In genomic region chr3:31968391-31968926, GRCh38 we compare ENCODE assay signal across 10 cellular contexts. TPM values are rescaled to one million over a fixed set of nuclear protein-coding genes. Genes with fewer than 3 reads are reported as not detected.
A peak's percentile ranks its signal among the peaks of the same experiment; 100 is the strongest.
DNase-seq lines count a peak whose midpoint lies in the region; ATAC-seq, FAIRE-seq and TF ChIP-seq lines count a peak whose summit lies in the region.
"Had no signal": no experiment of that assay in that cellular context is flagged by ENCODE, and none has a peak within 500 bp of the region (broad histone marks: within the 10 kb centered on the region; RNA-seq: fewer than 3 reads in every experiment).

No MANE protein-coding gene starts in this region.

- H3K4me1 ChIP-seq in HEK293 (ENCODE audit: control insufficient read depth, insufficient read depth, low read length) (peaks cover 2% of the 10 kb centered on the region; the same call in 1 of the 2 replicates), astrocyte (ENCODE audit: insufficient read depth, low read length) (peaks cover 33% of the 10 kb centered on the region), suprapubic skin (peaks cover 12% of the 10 kb centered on the region)

- DNase-seq in astrocyte (ENCODE audit: low read depth), result peak; percentile 81
- DNase-seq in kidney tubule cell (ENCODE audit: low spot score), result peak; percentile 82
- DNase-seq in suprapubic skin (ENCODE audit: low spot score in 2 of 2), result no peak
- DNase-seq in activated gamma-delta T cell treated with Interleukin-2 at 50 U/mL for 16 hours, result no peak
- no peak for DNase-seq in GM19239 (ENCODE audit: insufficient read length, low spot score)
- no peak for DNase-seq in retina
- DNase-seq: activated CD8-positive, alpha-beta T cell treated with anti-CD3 and anti-CD28 coated beads, Interleukin-2, amount 10 ng/mL, durations not matched to agents 7 days and 5 days had no signal

- H3K9ac ChIP-seq in astrocyte (ENCODE audit: low read length), result peak overlapping the region; percentile 74

- H3K27me3 ChIP-seq in astrocyte (ENCODE audit: insufficient read depth, low read length) (no peaks in the 10 kb centered on the region), suprapubic skin (no peaks in the 10 kb centered on the region)

- no peaks in the 10 kb centered on the region for H3K27me3 Mint-ChIP-seq in astrocyte (ENCODE audit: low read depth, unreplicated experiment)

- H3K9me3 ChIP-seq in HEK293 (ENCODE audit: control insufficient read depth, insufficient read depth, low read depth, low read length) (no peaks in the 10 kb centered on the region), astrocyte (ENCODE audit: insufficient read depth, low read depth, low read length) (no peaks in the 10 kb centered on the region), suprapubic skin (no peaks in the 10 kb centered on the region)

- peak overlapping the region; percentile 58 for H3K4me3 Mint-ChIP-seq in astrocyte (ENCODE audit: unreplicated experiment)
- H3K4me3 Mint-ChIP-seq: activated CD8-positive, alpha-beta T cell treated with anti-CD3 and anti-CD28 coated beads, Interleukin-2, amount 10 ng/mL, durations not matched to agents 7 days and 5 days had no signal

- no peak for TF ChIP-seq POLR2A in suprapubic skin (IDR thresholded peaks at IDR 0.05)

- no peaks in the 10 kb centered on the region for H4K20me1 ChIP-seq in astrocyte (ENCODE audit: insufficient read depth, low read length)

- no peak for ATAC-seq in HG02973 (IDR thresholded peaks at IDR 0.05; ENCODE audit: unreplicated experiment)
- ATAC-seq: activated CD8-positive, alpha-beta T cell treated with anti-CD3 and anti-CD28 coated beads, Interleukin-2, amount 10 ng/mL, durations not matched to agents 7 days and 5 days; GM12878 had no signal

- TF ChIP-seq EP300 in suprapubic skin (IDR thresholded peaks at IDR 0.05), result no peak

- H3K4me2 ChIP-seq in astrocyte (ENCODE audit: low read length), result peak overlapping the region; percentile 78

- H3K9me3 Mint-ChIP-seq in astrocyte (ENCODE audit: unreplicated experiment), result no peaks in the 10 kb centered on the region

- FAIRE-seq in astrocyte (lab: Jason Lieb, UNC) (peak; percentile 77), GM19239 (lab: Jason Lieb, UNC) (no peak)
- FAIRE-seq: GM12878 had no signal

- peak overlapping the region; percentile 96 for H3K27ac Mint-ChIP-seq in astrocyte (ENCODE audit: unreplicated experiment)
- H3K27ac Mint-ChIP-seq: activated CD8-positive, alpha-beta T cell treated with anti-CD3 and anti-CD28 coated beads, Interleukin-2, amount 10 ng/mL, durations not matched to agents 7 days and 5 days had no signal

- H3K27ac ChIP-seq in HEK293 (ENCODE audit: extremely low read depth, low read depth, low read length) (peak overlapping the region; percentile 47), astrocyte (ENCODE audit: low read depth, low read length) (peak overlapping the region; percentile 89), suprapubic skin (peak overlapping the region; percentile 77)

- 65% methylated on average over 2 of the region's 2 CpGs for WGBS in suprapubic skin

- no peak overlapping the region for H2AFZ ChIP-seq in astrocyte (ENCODE audit: low read depth, low read length)

- TF ChIP-seq CTCF in HEK293 (tag by site-specific recombination; IDR thresholded peaks at IDR 0.05), result no peak
- no peak for TF ChIP-seq CTCF in astrocyte (IDR thresholded peaks at IDR 0.05; ENCODE audit: insufficient read depth, low read depth, low read length)
- TF ChIP-seq CTCF in suprapubic skin (IDR thresholded peaks at IDR 0.05), result no peak

- H3K36me3 ChIP-seq in HEK293 (ENCODE audit: control insufficient read depth in 2 of 2, insufficient read depth in 1 of 2, low read length in 2 of 2), result no peaks in the 10 kb centered on the region
- H3K36me3 ChIP-seq in astrocyte (ENCODE audit: insufficient read depth, low read length), result no peaks in the 10 kb centered on the region
- H3K36me3 ChIP-seq in suprapubic skin, result no peaks in the 10 kb centered on the region

- CTCF ChIA-PET in HEK293 (lab: Yijun Ruan, JAX), result no interaction called here

- no peaks in the 10 kb centered on the region for H3K36me3 Mint-ChIP-seq in astrocyte (ENCODE audit: low read depth, unreplicated experiment)

- peaks cover 37% of the 10 kb centered on the region for H3K79me2 ChIP-seq in astrocyte (ENCODE audit: insufficient read depth, low read length)

- H3K4me1 Mint-ChIP-seq in astrocyte (ENCODE audit: low read depth, unreplicated experiment), result peaks cover 57% of the 10 kb centered on the region

- H3K4me3 ChIP-seq in HEK293 (ENCODE audit: low read depth, low read length) (no peak overlapping the region), astrocyte (ENCODE audit: insufficient read depth, low read depth, low read length) (peak overlapping the region; percentile 20), suprapubic skin (no peak overlapping the region)
- H3K4me3 ChIP-seq: GM12878 had no signal

- POLR2A ChIA-PET in HEK293 (lab: Yijun Ruan, JAX), result interaction anchor here (1.6 kb wide), 1 partner anchor 13 kb away, joined by 4 read pairs; the partner anchor contains the start of genes OSBPL10 and ZNF860

TF ChIP-seq in HEK293, 187 proteins besides CTCF, POLR2A, EP300 and RAD21:
- TF ChIP-seq ZNF561 (tag by site-specific recombination; IDR thresholded peaks at IDR 0.05; ENCODE audit: borderline replicate concordance) (no peak), ZNF366 (tag by site-specific recombination; conservative IDR thresholded peaks at IDR 0.05) (0 out of 2 replicates have a peak, but pooled peaks have one; percentile 13), OSR2 (tag by site-specific recombination; IDR thresholded peaks at IDR 0.05) (peak; percentile 17; the same call in 1 of the 2 replicates), PRDM10 (tag by site-specific recombination; IDR thresholded peaks at IDR 0.05) (peak; percentile 54), ZNF843 (tag by site-specific recombination; IDR thresholded peaks at IDR 0.05) (peak; percentile 73; the same call in 1 of the 2 replicates), ZFP41 (tag by site-specific recombination; IDR thresholded peaks at IDR 0.05; ENCODE audit: borderline replicate concordance) (no peak), ZBTB1 (tag by site-specific recombination; IDR thresholded peaks at IDR 0.05) (no peak), FEZF1 (tag by site-specific recombination; IDR thresholded peaks at IDR 0.05) (peak; percentile 84), ZNF664 (tag by site-specific recombination; IDR thresholded peaks at IDR 0.05) (peak; percentile 32; the same call in 1 of the 2 replicates), ZNF362 (tag by site-specific recombination; IDR thresholded peaks at IDR 0.05) (0 out of 2 replicates have a peak, but pooled peaks have one; percentile 25), PRDM6 (tag by site-specific recombination; IDR thresholded peaks at IDR 0.05) (peak; percentile 76), MYNN (tag by site-specific recombination; IDR thresholded peaks at IDR 0.05; ENCODE audit: borderline replicate concordance) (peak; percentile 93), ZNF654 (tag by site-specific recombination; IDR thresholded peaks at IDR 0.05; ENCODE audit: low read depth) (0 out of 2 replicates have a peak, but pooled peaks have one; percentile 4)

RNA-seq across cellular contexts. Expression of gene OSBPL10, which starts 12.6 kb away (rescaled TPM):
- 51.3 and 52.7 TPM in 2 replicates for total RNA-seq in astrocyte
- 10 to 100 TPM; 12.5 to 38.3 (median 22.7) TPM for total RNA-seq in suprapubic skin

RNA-seq across cellular contexts. Expression of gene ZNF860, which starts 13.1 kb away (rescaled TPM):
- 2.7 and 3.7 TPM in 2 replicates for total RNA-seq in astrocyte
- total RNA-seq in suprapubic skin, result 1 to 10 TPM; 1.2 to 3.4 (median 1.7) TPM
- total RNA-seq: activated CD8-positive, alpha-beta T cell treated with anti-CD3 and anti-CD28 coated beads, Interleukin-2, amount 10 ng/mL, durations not matched to agents 7 days and 5 days; GM12878 had no signal

Comparison
In these comparisons a context has a peak if more than half of its experiments do, and no peak if none do; other contexts are left out.
1. DNase-seq: peak in astrocyte (single experiment) and kidney tubule cell (single experiment); none in suprapubic skin (0 of 2), activated gamma-delta T cell treated with Interleukin-2 at 50 U/mL for 16 hours (single experiment), GM19239 (single experiment) and retina (single experiment).
2. Peak in every context shown above with its lines, with median percentiles within 50 percentile points of each other: H3K27ac ChIP-seq.